Comparison of ENCODE assay signal across 12 cellular contexts in the genomic region with DNA sequence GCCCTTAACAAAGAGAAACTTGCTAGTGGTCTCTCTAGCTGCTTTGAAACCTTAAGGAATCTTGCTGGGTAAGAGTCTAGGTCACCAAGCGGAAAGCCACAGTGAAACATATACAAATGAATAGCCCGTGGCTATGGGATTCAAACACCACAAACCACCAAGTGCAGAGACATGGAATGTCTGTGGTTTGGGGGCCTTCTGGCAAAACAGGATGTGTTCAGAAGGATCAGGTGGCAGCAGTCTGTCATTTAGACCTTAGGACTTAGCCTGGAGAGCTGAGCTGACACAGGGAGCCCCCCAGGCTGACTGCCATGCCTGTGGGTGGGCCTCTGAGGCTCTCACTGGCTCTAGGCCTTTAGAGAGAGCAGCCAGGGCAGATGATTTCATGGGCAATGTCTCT.
DNase-seq lines count a peak whose midpoint lies in the region; ATAC-seq and TF ChIP-seq lines count a peak whose summit lies in the region.
"Had no signal": no experiment of that assay in that cellular context is flagged by ENCODE, and none has a peak within 500 bp of the region (broad histone marks: within the 10 kb centered on the region; RNA-seq: fewer than 3 reads in every experiment).

No MANE protein-coding gene starts in this region.

- H3K27ac ChIP-seq in GM23338 (ENCODE audit: low read depth): no peak overlapping the region
- no peak overlapping the region for H3K27ac ChIP-seq in RWPE2 (ENCODE audit: poor library complexity, severe bottlenecking)

- H3K9me2 ChIP-seq in GM23338 (ENCODE audit: insufficient read depth): peaks cover 5% of the 10 kb centered on the region

- H3K27me3 ChIP-seq in GM23338 (ENCODE audit: insufficient read depth) (no peaks in the 10 kb centered on the region), RWPE2 (ENCODE audit: insufficient read depth, poor library complexity, severe bottlenecking) (no peaks in the 10 kb centered on the region)

- H3F3A ChIP-seq in GM23338 (replicated peaks; ENCODE audit: low read depth): no peaks in the 10 kb centered on the region

- TF ChIP-seq CTCF in GM23338 (conservative IDR thresholded peaks at IDR 0.05; ENCODE audit: low read depth in 2 of 2) (no peak), RWPE2 (IDR thresholded peaks at IDR 0.05; ENCODE audit: poor library complexity, severe bottlenecking) (no peak)

- H2AFZ ChIP-seq in GM23338: peak overlapping the region; percentile 1; the same call in 1 of the 2 replicates

- DNase-seq in AG08395 (ENCODE audit: low spot score) (peak; percentile 67), GM23338 (ENCODE audit: low spot score) (peak; percentile 37), RWPE2 (ENCODE audit: low spot score) (no peak), foreskin melanocyte (peak; percentile 88), NCI-H1694 treated with DMSO at 0.1 percent for 48 hours (lab: John Stamatoyannopoulos, UW) (no peak), NOMO-1 (lab: John Stamatoyannopoulos, UW; ENCODE audit: unreplicated experiment in 2 of 2) (no peak), OCI-M1 (lab: John Stamatoyannopoulos, UW) (no peak)
- DNase-seq: activated CD4-positive, alpha-beta T cell treated with anti-CD3 and anti-CD28 coated beads for 36 hours; activated naive CD8-positive, alpha-beta T cell treated with anti-CD3 and anti-CD28 coated beads for 36 hours; CD4-positive, CD25-positive, alpha-beta regulatory T cell; stimulated activated CD4-positive, alpha-beta T cell treated with anti-CD3 and anti-CD28 coated beads, Interleukin-15, amount 100 ng/mL, for 24 hours had no signal

- no peaks in the 10 kb centered on the region for H3K79me2 ChIP-seq in GM23338 (replicated peaks; ENCODE audit: insufficient read depth)

- H3K4me3 Mint-ChIP-seq in GM23338: no peak overlapping the region
- H3K4me3 Mint-ChIP-seq: activated CD4-positive, alpha-beta T cell treated with anti-CD3 and anti-CD28 coated beads for 36 hours; activated naive CD8-positive, alpha-beta T cell treated with anti-CD3 and anti-CD28 coated beads for 36 hours; CD4-positive, CD25-positive, alpha-beta regulatory T cell had no signal

- no peaks in the 10 kb centered on the region for H3K9me3 Mint-ChIP-seq in GM23338
- H3K9me3 Mint-ChIP-seq: activated naive CD8-positive, alpha-beta T cell treated with anti-CD3 and anti-CD28 coated beads for 36 hours had no signal

- H3K4me2 ChIP-seq in GM23338: no peak overlapping the region

- H3K36me3 ChIP-seq in GM23338 (ENCODE audit: insufficient read depth) (no peaks in the 10 kb centered on the region), RWPE2 (ENCODE audit: low read depth) (no peaks in the 10 kb centered on the region)

- peaks cover under 1% of the 10 kb centered on the region for H3K27me3 Mint-ChIP-seq in GM23338 (ENCODE audit: insufficient read depth, low read depth, poor library complexity)
- H3K27me3 Mint-ChIP-seq: activated CD4-positive, alpha-beta T cell treated with anti-CD3 and anti-CD28 coated beads for 36 hours; activated naive CD8-positive, alpha-beta T cell treated with anti-CD3 and anti-CD28 coated beads for 36 hours had no signal

- H3K4me1 ChIP-seq in GM23338 (ENCODE audit: insufficient read depth) (0 out of 2 replicates have a peak, but pooled peaks cover 7% of the 10 kb centered on the region), RWPE2 (ENCODE audit: insufficient read depth, poor library complexity, severe bottlenecking) (no peaks in the 10 kb centered on the region)

- H3K9me3 ChIP-seq in RWPE2 (ENCODE audit: severe bottlenecking): no peaks in the 10 kb centered on the region

- no peaks in the 10 kb centered on the region for H3K36me3 Mint-ChIP-seq in GM23338 (ENCODE audit: low read depth)
- H3K36me3 Mint-ChIP-seq: CD4-positive, CD25-positive, alpha-beta regulatory T cell had no signal

- H3K27ac Mint-ChIP-seq in GM23338: no peak overlapping the region; the same call in 1 of the 2 replicates
- H3K27ac Mint-ChIP-seq: activated CD4-positive, alpha-beta T cell treated with anti-CD3 and anti-CD28 coated beads for 36 hours; activated naive CD8-positive, alpha-beta T cell treated with anti-CD3 and anti-CD28 coated beads for 36 hours; CD4-positive, CD25-positive, alpha-beta regulatory T cell had no signal

- H3K4me3 ChIP-seq in GM23338 (no peak overlapping the region), RWPE2 (ENCODE audit: severe bottlenecking) (no peak overlapping the region)

- peak; percentile 77 for ATAC-seq in GM23338
- peak; percentile 17; the same call in 2 of the 3 replicates for ATAC-seq in RWPE2 (ENCODE audit: low read depth)
- ATAC-seq in activated CD4-positive, CD25-positive, alpha-beta regulatory T cell treated with anti-CD3 and anti-CD28 coated beads, Interleukin-2, amount 50 U/mL, for 24 hours: no peak
- ATAC-seq: activated CD4-positive, alpha-beta T cell treated with anti-CD3 and anti-CD28 coated beads for 36 hours had no signal

- H3K4me1 Mint-ChIP-seq in GM23338: peaks cover 14% of the 10 kb centered on the region; the same call in 2 of the 3 replicates
- H3K4me1 Mint-ChIP-seq: activated CD4-positive, alpha-beta T cell treated with anti-CD3 and anti-CD28 coated beads for 36 hours; CD4-positive, CD25-positive, alpha-beta regulatory T cell had no signal

- H4K20me1 ChIP-seq in GM23338 (replicated peaks; ENCODE audit: insufficient read depth): no peaks in the 10 kb centered on the region

TF ChIP-seq in GM23338, 12 proteins besides CTCF, POLR2A, EP300 and RAD21:
- TF ChIP-seq JUNB (IDR thresholded peaks at IDR 0.05; ENCODE audit: unreplicated experiment): no peak

Comparison
In these comparisons a context has a peak if more than half of its experiments do, and no peak if none do; other contexts are left out.
1. DNase-seq: peak in AG08395 (single experiment), GM23338 (single experiment) and foreskin melanocyte (single experiment); none in RWPE2 (single experiment), NCI-H1694 treated with DMSO at 0.1 percent for 48 hours (single experiment), NOMO-1 (0 of 2) and OCI-M1 (single experiment).
2. ATAC-seq: peak in GM23338 (single experiment) and RWPE2 (single experiment); none in activated CD4-positive, CD25-positive, alpha-beta regulatory T cell treated with anti-CD3 and anti-CD28 coated beads, Interleukin-2, amount 50 U/mL, for 24 hours (0 of 2).